ENCODE assay signal across 26 cellular contexts in the genomic region with DNA sequence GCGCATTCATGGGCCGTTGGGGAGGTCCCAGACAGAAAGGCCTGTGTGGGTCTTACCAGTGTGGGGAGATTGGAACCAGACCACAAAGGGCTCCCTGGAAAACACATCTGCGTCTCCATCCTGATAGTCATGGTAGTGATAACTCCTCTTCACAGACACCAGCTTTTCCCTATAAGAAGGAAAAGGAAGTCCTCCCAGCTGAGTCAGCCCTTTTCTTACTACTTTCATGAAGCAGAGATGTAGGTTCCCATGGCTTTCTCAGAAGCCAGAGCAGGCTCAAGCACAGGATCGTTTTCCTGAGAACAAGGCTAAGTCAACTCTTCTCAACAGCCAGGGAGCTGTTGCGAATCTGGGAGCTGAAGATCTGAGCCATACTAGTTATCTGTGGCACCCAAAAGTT. TPM values are rescaled to one million over a fixed set of nuclear protein-coding genes. Genes with fewer than 3 reads are reported as not detected.
DNase-seq lines count a peak whose midpoint lies in the region; ATAC-seq, FAIRE-seq and TF ChIP-seq lines count a peak whose summit lies in the region.
"Had no signal": no experiment of that assay in that cellular context is flagged by ENCODE, and none has a peak within 500 bp of the region (broad histone marks: within the 10 kb centered on the region; RNA-seq: fewer than 3 reads in every experiment).

No MANE protein-coding gene starts in this region.

- H3K4me1 ChIP-seq in GM23338 (ENCODE audit: insufficient read depth): no peaks in the 10 kb centered on the region
- H3K4me1 ChIP-seq: BE2C, SJCRH30 had no signal

- no peak overlapping the region for H2AFZ ChIP-seq in GM23338

- no peaks in the 10 kb centered on the region for H3K36me3 ChIP-seq in GM23338 (ENCODE audit: insufficient read depth)
- H3K36me3 ChIP-seq: BE2C, MG63, SJCRH30 had no signal

- no peak overlapping the region for H3K4me3 ChIP-seq in GM23338
- H3K4me3 ChIP-seq: MG63, SJCRH30 had no signal

- H3K4me2 ChIP-seq in GM23338: no peak overlapping the region

- H3K27me3 Mint-ChIP-seq in dendritic cell treated with granulocyte-macrophage colony-stimulating factor and Interleukin-4, amounts not matched to agents 40 ng/mL and 50 ng/mL, for 4 days: peaks cover 11% of the 10 kb centered on the region
- peaks cover 3% of the 10 kb centered on the region for H3K27me3 Mint-ChIP-seq in GM23338 (ENCODE audit: insufficient read depth, low read depth, poor library complexity)

- peak overlapping the region; percentile 79 for H3K27ac Mint-ChIP-seq in dendritic cell treated with granulocyte-macrophage colony-stimulating factor and Interleukin-4, amounts not matched to agents 40 ng/mL and 50 ng/mL, for 4 days
- no peak overlapping the region for H3K27ac Mint-ChIP-seq in GM23338
- H3K27ac Mint-ChIP-seq: H9 had no signal

- peak overlapping the region; percentile 17 for H3K4me3 Mint-ChIP-seq in dendritic cell treated with granulocyte-macrophage colony-stimulating factor and Interleukin-4, amounts not matched to agents 40 ng/mL and 50 ng/mL, for 4 days
- no peak overlapping the region for H3K4me3 Mint-ChIP-seq in GM23338
- H3K4me3 Mint-ChIP-seq: CD14-positive monocyte, H9 had no signal

- H4K20me1 ChIP-seq in GM23338 (replicated peaks; ENCODE audit: insufficient read depth): no peaks in the 10 kb centered on the region

- ATAC-seq in GM21367 (IDR thresholded peaks at IDR 0.05; ENCODE audit: unreplicated experiment): no peak
- no peak for ATAC-seq in GM23338
- ATAC-seq: PC-3, SK-N-SH treated with all-trans-retinoic acid at 6 μM for 48 hours had no signal

- intact Hi-C loops in dendritic cell treated with granulocyte-macrophage colony-stimulating factor and Interleukin-4, amounts not matched to agents 40 ng/mL and 50 ng/mL, for 4 days (cut with micrococcal nuclease): no loop called here

- H3K4me1 Mint-ChIP-seq in dendritic cell treated with granulocyte-macrophage colony-stimulating factor and Interleukin-4, amounts not matched to agents 40 ng/mL and 50 ng/mL, for 4 days (ENCODE audit: low read depth): peaks cover 84% of the 10 kb centered on the region
- no peaks in the 10 kb centered on the region for H3K4me1 Mint-ChIP-seq in GM23338
- H3K4me1 Mint-ChIP-seq: H9 had no signal

- no peaks in the 10 kb centered on the region for H3K27me3 ChIP-seq in GM23338 (ENCODE audit: insufficient read depth)
- H3K27me3 ChIP-seq: BE2C, MG63, SJCRH30 had no signal

- H3K27ac ChIP-seq in GM23338 (ENCODE audit: low read depth): no peak overlapping the region
- H3K27ac ChIP-seq: SJCRH30 had no signal

- DNase-seq in GM19239 (ENCODE audit: insufficient read length, low spot score): no peak
- peak; percentile 4 for DNase-seq in midbrain (lab: John Stamatoyannopoulos, UW)
- no peak for DNase-seq in epidermal melanocyte (ENCODE audit: insufficient read length, low spot score)
- no peak for DNase-seq in GM23338 (ENCODE audit: low spot score)
- no peak for DNase-seq in NCI-H748 (lab: John Stamatoyannopoulos, UW; ENCODE audit: unreplicated experiment)
- DNase-seq: BE2C; Calu3; DMS153; DND-41; H9; KG1; MG63; NCI-H2029; NCI-H446; NCI-H524 treated with DMSO at 0.1 percent for 48 hours; NCI-H82; NK-92 treated with Interleukin-12 subunit alpha and Interleukin-12 subunit beta, amount 100 ng/mL, for 24 hours; PC-3; SJCRH30 had no signal

- TF ChIP-seq CTCF in GM23338 (conservative IDR thresholded peaks at IDR 0.05; ENCODE audit: low read depth in 2 of 2): no peak

- FAIRE-seq in GM19239 (lab: Jason Lieb, UNC): peak; percentile 35
- FAIRE-seq: GM12892 had no signal

- H3K9me3 Mint-ChIP-seq in dendritic cell treated with granulocyte-macrophage colony-stimulating factor and Interleukin-4, amounts not matched to agents 40 ng/mL and 50 ng/mL, for 4 days: peaks cover 6% of the 10 kb centered on the region
- 0 out of 3 replicates have a peak, but pooled peaks cover 6% of the 10 kb centered on the region for H3K9me3 Mint-ChIP-seq in GM23338
- H3K9me3 Mint-ChIP-seq: H9 had no signal

- H3K36me3 Mint-ChIP-seq in dendritic cell treated with granulocyte-macrophage colony-stimulating factor and Interleukin-4, amounts not matched to agents 40 ng/mL and 50 ng/mL, for 4 days (ENCODE audit: low read depth): peaks cover 49% of the 10 kb centered on the region
- no peaks in the 10 kb centered on the region for H3K36me3 Mint-ChIP-seq in GM23338 (ENCODE audit: low read depth)
- H3K36me3 Mint-ChIP-seq: CD14-positive monocyte had no signal

- no peaks in the 10 kb centered on the region for H3K79me2 ChIP-seq in GM23338 (replicated peaks; ENCODE audit: insufficient read depth)

- peaks cover 7% of the 10 kb centered on the region; the same call in 1 of the 2 replicates for H3K9me2 ChIP-seq in GM23338 (ENCODE audit: insufficient read depth)

- no peaks in the 10 kb centered on the region for H3F3A ChIP-seq in GM23338 (replicated peaks; ENCODE audit: low read depth)

TF ChIP-seq in GM23338, 12 proteins besides CTCF, POLR2A, EP300 and RAD21 (continues in another document):
- TF ChIP-seq EZH2phosphoT487 (IDR thresholded peaks at IDR 0.05; ENCODE audit: unreplicated experiment): no peak
- TF ChIP-seq ZNF462 (CRISPR knock-in tag; IDR thresholded peaks at IDR 0.05): no peak
- TF ChIP-seq, protein P1, sequence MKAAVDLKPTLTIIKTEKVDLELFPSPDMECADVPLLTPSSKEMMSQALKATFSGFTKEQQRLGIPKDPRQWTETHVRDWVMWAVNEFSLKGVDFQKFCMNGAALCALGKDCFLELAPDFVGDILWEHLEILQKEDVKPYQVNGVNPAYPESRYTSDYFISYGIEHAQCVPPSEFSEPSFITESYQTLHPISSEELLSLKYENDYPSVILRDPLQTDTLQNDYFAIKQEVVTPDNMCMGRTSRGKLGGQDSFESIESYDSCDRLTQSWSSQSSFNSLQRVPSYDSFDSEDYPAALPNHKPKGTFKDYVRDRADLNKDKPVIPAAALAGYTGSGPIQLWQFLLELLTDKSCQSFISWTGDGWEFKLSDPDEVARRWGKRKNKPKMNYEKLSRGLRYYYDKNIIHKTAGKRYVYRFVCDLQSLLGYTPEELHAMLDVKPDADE (IDR thresholded peaks at IDR 0.05): no peak
- no peak for TF ChIP-seq NANOG (IDR thresholded peaks at IDR 0.05; ENCODE audit: borderline replicate concordance)
- no peak for TF ChIP-seq JUNB (IDR thresholded peaks at IDR 0.05; ENCODE audit: unreplicated experiment)
- no peak for TF ChIP-seq ZNF114 (CRISPR knock-in tag; IDR thresholded peaks at IDR 0.05)

RNA-seq across cellular contexts. Expression of gene DNASE1L3, which starts 6.1 kb away (rescaled TPM):
- not detected in 2 replicates for total RNA-seq in GM23338 (2014; rRNA removed; shearing (Covaris generic))
- polyA plus RNA-seq in GM23338 (2016; fragmentation: Nextera tagmentation; extraction: Ambion mirVana): not detected in 2 replicates
- total RNA-seq: A673, Calu3, H9, HT1080, SJCRH30 had no signal
- polyA plus RNA-seq: CD14-positive monocyte had no signal

RNA-seq across cellular contexts. Expression of gene ABHD6, which starts 32.9 kb away (rescaled TPM):
- 5.5 and 6.5 TPM in 2 replicates for total RNA-seq in GM23338 (2014; rRNA removed; shearing (Covaris generic))
- polyA plus RNA-seq in GM23338 (2016; fragmentation: Nextera tagmentation; extraction: Ambion mirVana): 3.7 TPM in 2 replicates
